ENCODE assay signal across 8 cellular contexts in genomic region chr2:235116885-235117492, GRCh38.
DNase-seq lines count a peak whose midpoint lies in the region; ATAC-seq and TF ChIP-seq lines count a peak whose summit lies in the region.

No MANE protein-coding gene starts in this region.

- H3K9me2 ChIP-seq in GM23248 (ENCODE audit: insufficient read depth) = no peaks in the 10 kb centered on the region
- no peaks in the 10 kb centered on the region for H3K9me2 ChIP-seq in neural cell (ENCODE audit: insufficient read depth, low read length)

- in situ Hi-C loops in GM23248 (cut with MboI) = loop anchor here (5.0 to 25.0 kb wide), 3 partner anchors 565 to 1130 kb away; no protein-coding TSS in a partner anchor

- H3K27ac ChIP-seq in AG04450 (ENCODE audit: low read depth, low read length) = no peak overlapping the region
- no peak overlapping the region for H3K27ac ChIP-seq in GM23248
- H3K27ac ChIP-seq in neural cell (ENCODE audit: low read length) = no peak overlapping the region

- CTCF ChIA-PET in AG04450 (lab: Charles Lee) = interaction anchor here (0.6 to 6.9 kb wide), 63 partner anchors 8 to 1668 kb away, joined by 3 to 107 read pairs (median 4); partner anchors contain the start of genes ARL4C and UGT1A5

- H3K4me3 ChIP-seq in AG04450 (ENCODE audit: low read depth, low read length) (no peak overlapping the region), GM23248 (no peak overlapping the region), neural cell (ENCODE audit: low read length) (no peak overlapping the region)

- H2AFZ ChIP-seq in GM23248 = peak overlapping the region; percentile 66
- H2AFZ ChIP-seq in neural cell (ENCODE audit: low read depth, low read length) = no peak overlapping the region

- no peaks in the 10 kb centered on the region for H3K27me3 ChIP-seq in AG04450 (ENCODE audit: control insufficient read depth, insufficient read depth, low read length)
- no peaks in the 10 kb centered on the region for H3K27me3 ChIP-seq in GM23248 (replicated peaks; ENCODE audit: insufficient read depth)
- H3K27me3 ChIP-seq in neural cell (ENCODE audit: insufficient read depth, low read depth, low read length) = no peaks in the 10 kb centered on the region

- whole genome bisulfite sequencing in GM23248 (ENCODE audit: low coverage in 1 of 2, low lambda C conversion rate in 2 of 2, missing lambda C conversion rate in 2 of 2), 2 experiments = 0 to 5% methylated on average over 3 of the region's 3 CpGs

- no peak for DNase-seq in AG04450 (ENCODE audit: low read depth, low spot score)
- DNase-seq in GM23248 = peak; percentile 70
- peak; percentile 71 for DNase-seq in NCI-H748 (lab: John Stamatoyannopoulos, UW; ENCODE audit: unreplicated experiment)
- DNase-seq in dermis blood vessel endothelial cell = peak; percentile 61

- H3K36me3 ChIP-seq in GM23248 (ENCODE audit: low read depth) (no peaks in the 10 kb centered on the region), neural cell (ENCODE audit: insufficient read depth, low read length) (no peaks in the 10 kb centered on the region)

- no peaks in the 10 kb centered on the region for H3F3A ChIP-seq in GM23248 (ENCODE audit: insufficient read depth)
- no peaks in the 10 kb centered on the region for H3F3A ChIP-seq in neural cell (ENCODE audit: insufficient read depth, low read length, poor library complexity, severe bottlenecking)

- no peaks in the 10 kb centered on the region for H3K79me2 ChIP-seq in GM23248 (ENCODE audit: insufficient read depth)
- H3K79me2 ChIP-seq in neural cell (replicated peaks; ENCODE audit: insufficient read depth, low read length) = no peaks in the 10 kb centered on the region

- TF ChIP-seq CTCF in AG04450 (IDR thresholded peaks at IDR 0.05; ENCODE audit: low read depth, low read length) (peak; percentile 64), neural cell (IDR thresholded peaks at IDR 0.05; ENCODE audit: poor library complexity, severe bottlenecking) (peak; percentile 83)

- no peak for TF ChIP-seq EP300 in neural cell (conservative IDR thresholded peaks at IDR 0.05; ENCODE audit: poor library complexity, severe bottlenecking)

- H3K9me3 ChIP-seq in AG04450 (ENCODE audit: control insufficient read depth, insufficient read depth, low read length) (no peaks in the 10 kb centered on the region; the same call in 1 of the 2 replicates), GM23248 (ENCODE audit: low read depth) (no peaks in the 10 kb centered on the region), neural cell (ENCODE audit: low read length) (no peaks in the 10 kb centered on the region)

- TF ChIP-seq RAD21 in neural cell (conservative IDR thresholded peaks at IDR 0.05) = peak; percentile 92

- POLR2A ChIA-PET in AG04450 (lab: Yijun Ruan, JAX) = interaction anchor here (0.8 to 1.0 kb wide), 2 partner anchors 477 to 614 kb away, joined by 4 read pairs; no protein-coding TSS in a partner anchor

- ATAC-seq in GM19035 (IDR thresholded peaks at IDR 0.05; ENCODE audit: unreplicated experiment) = no peak
- ATAC-seq in GM18861 (IDR thresholded peaks at IDR 0.05; ENCODE audit: unreplicated experiment) = no peak
- no peak for ATAC-seq in HG03457 (IDR thresholded peaks at IDR 0.05; ENCODE audit: unreplicated experiment)

- H3K4me2 ChIP-seq in GM23248 (ENCODE audit: unreplicated experiment) = no peak overlapping the region
- no peak overlapping the region for H3K4me2 ChIP-seq in neural cell (ENCODE audit: low read length)

- no peaks in the 10 kb centered on the region for H3K4me1 ChIP-seq in GM23248 (ENCODE audit: insufficient read depth)

- H3K9ac ChIP-seq in GM23248 (no peak overlapping the region), neural cell (ENCODE audit: low read length) (no peak overlapping the region)

- H4K20me1 ChIP-seq in GM23248 (ENCODE audit: insufficient read depth) = no peaks in the 10 kb centered on the region
- no peaks in the 10 kb centered on the region for H4K20me1 ChIP-seq in neural cell (ENCODE audit: insufficient read depth)

TF ChIP-seq in neural cell, 6 proteins besides CTCF, POLR2A, EP300 and RAD21:
- TF ChIP-seq POLR2AphosphoS5 (IDR thresholded peaks at IDR 0.05) (no peak), SMC3 (conservative IDR thresholded peaks at IDR 0.05; ENCODE audit: poor library complexity) (peak; percentile 95)
TF ChIP-seq in neural cell: peak in this region for 1.
